In the genomic region with DNA sequence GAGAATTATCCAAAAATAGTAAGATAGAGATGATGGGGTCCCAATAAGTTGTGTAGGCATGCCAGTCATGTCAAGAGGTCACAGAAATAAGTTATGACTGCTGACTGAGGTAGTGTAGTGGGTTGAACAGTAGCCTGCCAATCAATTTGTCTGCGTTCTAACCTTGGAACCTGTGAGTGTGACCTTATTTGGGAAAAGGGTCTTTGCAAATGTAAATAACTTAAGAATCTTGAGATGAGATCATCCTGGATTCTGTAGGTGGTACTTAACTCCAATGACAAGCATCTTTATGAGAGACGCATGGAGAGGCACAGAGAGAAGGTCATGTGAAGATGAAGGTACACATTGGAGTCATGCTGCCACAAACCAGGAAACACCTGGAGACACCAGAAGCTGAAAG, we compare ENCODE assay signal across 1 cellular context.
A peak's percentile ranks its signal among the peaks of the same experiment; 100 is the strongest.
TF ChIP-seq lines count a peak whose summit lies in the region.

No MANE protein-coding gene starts in this region.

TF ChIP-seq in K562, 482 proteins besides CTCF, POLR2A, EP300 and RAD21:
- no peak for TF ChIP-seq XRCC3 (IDR thresholded peaks at IDR 0.05)
- TF ChIP-seq, protein P1, sequence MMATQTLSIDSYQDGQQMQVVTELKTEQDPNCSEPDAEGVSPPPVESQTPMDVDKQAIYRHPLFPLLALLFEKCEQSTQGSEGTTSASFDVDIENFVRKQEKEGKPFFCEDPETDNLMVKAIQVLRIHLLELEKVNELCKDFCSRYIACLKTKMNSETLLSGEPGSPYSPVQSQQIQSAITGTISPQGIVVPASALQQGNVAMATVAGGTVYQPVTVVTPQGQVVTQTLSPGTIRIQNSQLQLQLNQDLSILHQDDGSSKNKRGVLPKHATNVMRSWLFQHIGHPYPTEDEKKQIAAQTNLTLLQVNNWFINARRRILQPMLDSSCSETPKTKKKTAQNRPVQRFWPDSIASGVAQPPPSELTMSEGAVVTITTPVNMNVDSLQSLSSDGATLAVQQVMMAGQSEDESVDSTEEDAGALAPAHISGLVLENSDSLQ (IDR thresholded peaks at IDR 0.05), result peak; percentile 41; the same call in 1 of the 2 replicates
